In the genomic region with DNA sequence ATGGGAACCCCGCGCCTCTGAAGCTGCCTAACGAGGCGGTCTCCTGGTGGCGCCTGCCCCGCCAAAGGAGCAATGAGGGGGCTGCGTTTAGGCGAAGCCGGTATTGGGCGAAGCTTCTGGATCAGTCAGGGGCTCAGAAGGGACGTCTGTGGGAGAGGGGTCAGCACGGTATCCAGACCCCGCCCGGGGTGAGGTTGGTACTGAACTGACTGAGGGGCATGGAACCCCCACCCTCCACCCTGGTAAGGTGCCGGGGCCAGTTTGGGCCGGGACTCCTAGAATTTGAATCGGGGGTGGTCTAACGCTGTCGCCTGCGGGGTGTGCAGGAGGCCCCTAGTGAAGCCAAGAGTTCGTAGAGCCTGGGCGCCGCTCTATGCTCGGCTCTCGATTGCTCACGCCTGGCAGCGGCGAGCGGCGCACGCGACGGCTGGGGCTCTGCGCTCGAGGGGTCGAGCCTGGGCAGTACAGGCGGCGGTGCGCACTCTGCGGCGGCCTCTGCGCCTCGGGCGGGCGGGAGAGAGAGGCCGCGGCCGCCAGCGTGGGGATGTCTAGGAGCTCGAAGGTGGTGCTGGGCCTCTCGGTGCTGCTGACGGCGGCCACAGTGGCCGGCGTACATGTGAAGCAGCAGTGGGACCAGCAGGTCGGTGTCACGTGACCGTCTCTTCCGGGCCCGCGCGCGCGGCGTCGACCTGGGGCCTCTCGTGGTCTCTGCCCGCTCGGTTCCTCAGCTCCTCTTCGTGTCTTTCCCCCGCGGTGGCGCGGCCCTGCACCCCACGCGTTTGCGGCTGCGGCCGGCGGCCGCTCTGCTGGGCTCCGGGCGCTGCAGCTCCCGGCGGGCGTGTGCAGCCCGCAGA, we compare ENCODE assay signal across 8 cellular contexts. TPM values are rescaled to one million over a fixed set of nuclear protein-coding genes. Genes with fewer than 3 reads are reported as not detected.
DNase-seq lines count a peak whose midpoint lies in the region; ATAC-seq and TF ChIP-seq lines count a peak whose summit lies in the region.

A gene with protein sequence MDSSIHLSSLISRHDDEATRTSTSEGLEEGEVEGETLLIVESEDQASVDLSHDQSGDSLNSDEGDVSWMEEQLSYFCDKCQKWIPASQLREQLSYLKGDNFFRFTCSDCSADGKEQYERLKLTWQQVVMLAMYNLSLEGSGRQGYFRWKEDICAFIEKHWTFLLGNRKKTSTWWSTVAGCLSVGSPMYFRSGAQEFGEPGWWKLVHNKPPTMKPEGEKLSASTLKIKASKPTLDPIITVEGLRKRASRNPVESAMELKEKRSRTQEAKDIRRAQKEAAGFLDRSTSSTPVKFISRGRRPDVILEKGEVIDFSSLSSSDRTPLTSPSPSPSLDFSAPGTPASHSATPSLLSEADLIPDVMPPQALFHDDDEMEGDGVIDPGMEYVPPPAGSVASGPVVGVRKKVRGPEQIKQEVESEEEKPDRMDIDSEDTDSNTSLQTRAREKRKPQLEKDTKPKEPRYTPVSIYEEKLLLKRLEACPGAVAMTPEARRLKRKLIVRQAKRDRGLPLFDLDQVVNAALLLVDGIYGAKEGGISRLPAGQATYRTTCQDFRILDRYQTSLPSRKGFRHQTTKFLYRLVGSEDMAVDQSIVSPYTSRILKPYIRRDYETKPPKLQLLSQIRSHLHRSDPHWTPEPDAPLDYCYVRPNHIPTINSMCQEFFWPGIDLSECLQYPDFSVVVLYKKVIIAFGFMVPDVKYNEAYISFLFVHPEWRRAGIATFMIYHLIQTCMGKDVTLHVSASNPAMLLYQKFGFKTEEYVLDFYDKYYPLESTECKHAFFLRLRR (plus strand): TSS at position 452 of the 854 bp plus-strand sequence. CDS start 4,798 bp downstream, outside the sequence.
Gene PET117, plus strand, starts transcription at position 452 of the 854 bp plus-strand sequence. Its CDS starts 93 bp downstream, at position 545.

- H3K4me1 ChIP-seq in thoracic aorta (ENCODE audit: control insufficient read depth in 1 of 2, low read depth in 2 of 2): peaks cover 14 to 22% of the 10 kb centered on the region in 2 donors

- H3K9me3 Mint-ChIP-seq in HFFc6: no peaks in the 10 kb centered on the region
- no peaks in the 10 kb centered on the region for H3K9me3 Mint-ChIP-seq in activated naive CD8-positive, alpha-beta T cell (ENCODE audit: low read depth)
- H3K9me3 Mint-ChIP-seq in osteocyte (ENCODE audit: unreplicated experiment): no peaks in the 10 kb centered on the region

- H3K4me3 ChIP-seq in thoracic aorta: peak within 1 kb of the TSS; percentile 98

- no peaks in the 10 kb centered on the region for H3K9me3 ChIP-seq in thoracic aorta

- peak within 1 kb of the TSS; percentile 75 to 88 for H3K27ac ChIP-seq in thoracic aorta

- peak; percentile 88 for DNase-seq in GM10266 (ENCODE audit: extremely low spot score)
- DNase-seq in HFFc6: peak; percentile 89
- DNase-seq in NAMALWA (ENCODE audit: low spot score): peak; percentile 91
- peak; percentile 68 to 96 (median 92) for DNase-seq in head of caudate nucleus
- DNase-seq in osteocyte (ENCODE audit: extremely low spot score, unreplicated experiment): peak; percentile 96
- peak; percentile 62 for DNase-seq in thoracic aorta (ENCODE audit: low spot score)

- H3K4me3 Mint-ChIP-seq in HFFc6 (peak within 1 kb of the TSS; percentile 84), osteocyte (ENCODE audit: unreplicated experiment) (peak within 1 kb of the TSS; percentile 85)
- peak within 1 kb of the TSS; percentile 92 for H3K4me3 Mint-ChIP-seq in activated naive CD8-positive, alpha-beta T cell

- no peaks in the 10 kb centered on the region for H3K27me3 ChIP-seq in thoracic aorta (replicated peaks; ENCODE audit: insufficient read depth)

- intact Hi-C loops in head of caudate nucleus (cut with DNase I): loop anchor here (5.0 to 10.0 kb wide), 2 partner anchors 147 to 170 kb away; partner anchors contain the start of genes MGME1, SNX5 and ZNF133

- TF ChIP-seq CTCF in GM10266 (IDR thresholded peaks at IDR 0.05; ENCODE audit: control insufficient read depth, insufficient read depth, low read depth, missing control alignments): no peak
- TF ChIP-seq CTCF in HFFc6 (IDR thresholded peaks at IDR 0.05): no peak
- no peak for TF ChIP-seq CTCF in osteocyte (IDR thresholded peaks at IDR 0.05)
- TF ChIP-seq CTCF in thoracic aorta (IDR thresholded peaks at IDR 0.05): peak; percentile 7

- H3K27ac Mint-ChIP-seq in HFFc6: peak within 1 kb of the TSS; percentile 82
- peak within 1 kb of the TSS; percentile 93 for H3K27ac Mint-ChIP-seq in activated naive CD8-positive, alpha-beta T cell
- H3K27ac Mint-ChIP-seq in osteocyte (ENCODE audit: unreplicated experiment): peak within 1 kb of the TSS; percentile 86

- peaks cover 5% of the 10 kb centered on the region for H3K36me3 ChIP-seq in thoracic aorta

- H3K4me1 Mint-ChIP-seq in HFFc6 (ENCODE audit: low read depth): peaks cover 29% of the 10 kb centered on the region
- peaks cover 38% of the 10 kb centered on the region for H3K4me1 Mint-ChIP-seq in activated naive CD8-positive, alpha-beta T cell (ENCODE audit: low read depth)
- peaks cover 23% of the 10 kb centered on the region for H3K4me1 Mint-ChIP-seq in osteocyte (ENCODE audit: unreplicated experiment)

- H3K36me3 Mint-ChIP-seq in HFFc6 (ENCODE audit: low read depth) (peaks cover 6% of the 10 kb centered on the region; the same call in 1 of the 2 replicates), osteocyte (ENCODE audit: unreplicated experiment) (peaks cover 7% of the 10 kb centered on the region)
- H3K36me3 Mint-ChIP-seq in activated naive CD8-positive, alpha-beta T cell: peaks cover 13% of the 10 kb centered on the region

- H3K27me3 Mint-ChIP-seq in HFFc6 (ENCODE audit: insufficient read depth): no peaks in the 10 kb centered on the region
- no peaks in the 10 kb centered on the region for H3K27me3 Mint-ChIP-seq in activated naive CD8-positive, alpha-beta T cell
- H3K27me3 Mint-ChIP-seq in osteocyte (ENCODE audit: unreplicated experiment): peaks cover 16% of the 10 kb centered on the region

- peak; percentile 95 for ATAC-seq in SK-N-SH treated with all-trans-retinoic acid at 6 μM for 48 hours
- peak; percentile 96 for ATAC-seq in thoracic aorta (ENCODE audit: insufficient number of reproducible peaks, low FRiP score, low read depth)

TF ChIP-seq in SK-N-SH treated with all-trans-retinoic acid at 6 μM for 48 hours, 23 proteins besides CTCF, POLR2A, EP300 and RAD21 (continues in another document):
- no peak for TF ChIP-seq ZFP30 (CRISPR knock-in tag; IDR thresholded peaks at IDR 0.05)
- TF ChIP-seq CSDC2 (CRISPR knock-in tag; IDR thresholded peaks at IDR 0.05): 0 out of 2 replicates have a peak, but pooled peaks have one; percentile 19
- TF ChIP-seq POU6F1 (CRISPR knock-in tag; IDR thresholded peaks at IDR 0.05; ENCODE audit: borderline replicate concordance, low read depth): no peak
- no peak for TF ChIP-seq OSR1 (CRISPR knock-in tag; IDR thresholded peaks at IDR 0.05)
- TF ChIP-seq ZNF8 (CRISPR knock-in tag; IDR thresholded peaks at IDR 0.05): no peak
- no peak for TF ChIP-seq PPARA (CRISPR knock-in tag; IDR thresholded peaks at IDR 0.05; ENCODE audit: borderline replicate concordance)
- TF ChIP-seq RARB (CRISPR knock-in tag; IDR thresholded peaks at IDR 0.05): no peak
- TF ChIP-seq SNAI2 (CRISPR knock-in tag; IDR thresholded peaks at IDR 0.05): peak; percentile 64; the same call in 1 of the 2 replicates
- TF ChIP-seq ZC3H10 (CRISPR knock-in tag; IDR thresholded peaks at IDR 0.05): no peak
- TF ChIP-seq ZFP3 (CRISPR knock-in tag; IDR thresholded peaks at IDR 0.05): peak; percentile 93
- TF ChIP-seq ARNTL (CRISPR knock-in tag; IDR thresholded peaks at IDR 0.05; ENCODE audit: borderline replicate concordance, low read depth): no peak
- TF ChIP-seq BACH2 (CRISPR knock-in tag; IDR thresholded peaks at IDR 0.05; ENCODE audit: borderline replicate concordance): no peak
- TF ChIP-seq CREB5 (CRISPR knock-in tag; IDR thresholded peaks at IDR 0.05; ENCODE audit: low read depth): no peak

RNA-seq across cellular contexts. Expression of the first gene that starts in this region (rescaled TPM):
- total RNA-seq in HFFc6 (2021; fragmentation: NEBNext Ultra II Directional; extraction: Animal tissue kit (Norgen Biotek cat#: 25700)): 10 to 100 TPM in 2 of 6 experiments, 1 to 10 TPM in 4; 8.9 to 10.3 (median 9.6) TPM
- 17.8 and 18.8 TPM in 2 replicates for total RNA-seq in osteocyte
- 10 to 100 TPM in 1 of 2 donors, 1 to 10 TPM in 1; 7.7 to 11.7 TPM for total RNA-seq in thoracic aorta

RNA-seq across cellular contexts. Expression of gene PET117, which starts in this region (rescaled TPM):
- 10 to 100 TPM in 5 of 6 experiments, 1 to 10 TPM in 1; 8.9 to 12.8 (median 11.8) TPM for total RNA-seq in HFFc6 (2021; fragmentation: NEBNext Ultra II Directional; extraction: Animal tissue kit (Norgen Biotek cat#: 25700))
- total RNA-seq in osteocyte: 11.8 and 13.0 TPM in 2 replicates
- total RNA-seq in thoracic aorta: 10 to 100 TPM in 1 of 2 donors, 1 to 10 TPM in 1; 4.9 to 25.5 TPM

Comparison
In these comparisons a context has a peak if more than half of its experiments do, and no peak if none do; other contexts are left out.
1. Peak in every context shown above with its lines: DNase-seq, ATAC-seq, H3K4me3 ChIP-seq and H3K27ac ChIP-seq.